Comparison of ENCODE assay signal across 14 cellular contexts in genomic region chr10:116669832-116670644, GRCh38. TPM values are rescaled to one million over a fixed set of nuclear protein-coding genes. Genes with fewer than 3 reads are reported as not detected.
DNase-seq lines count a peak whose midpoint lies in the region; FAIRE-seq and TF ChIP-seq lines count a peak whose summit lies in the region.
"Had no signal": no experiment of that assay in that cellular context is flagged by ENCODE, and none has a peak within 500 bp of the region (broad histone marks: within the 10 kb centered on the region; RNA-seq: fewer than 3 reads in every experiment).

No MANE protein-coding gene starts in this region.

- intact Hi-C loops in mammary epithelial cell (cut with micrococcal nuclease), result no loop called here

- no peak overlapping the region for H3K27ac ChIP-seq in HEK293 (ENCODE audit: extremely low read depth, low read depth, low read length)
- no peak overlapping the region for H3K27ac ChIP-seq in mammary epithelial cell (ENCODE audit: insufficient read depth, low read depth, low read length)
- H3K27ac ChIP-seq in small intestine (ENCODE audit: low read depth in 1 of 2, low read length in 1 of 2), result no peak overlapping the region
- H3K27ac ChIP-seq: uterus had no signal

- POLR2A ChIA-PET in HEK293 (lab: Yijun Ruan, JAX), result no interaction called here

- H3K9me3 ChIP-seq in HEK293 (ENCODE audit: control insufficient read depth, insufficient read depth, low read depth, low read length), result no peaks in the 10 kb centered on the region
- H3K9me3 ChIP-seq in mammary epithelial cell (replicated peaks; ENCODE audit: insufficient read depth, low read length), result no peaks in the 10 kb centered on the region
- H3K9me3 ChIP-seq in small intestine (ENCODE audit: control insufficient read depth, low read depth), result no peaks in the 10 kb centered on the region
- H3K9me3 ChIP-seq: uterus had no signal

- BruUV-seq in mammary epithelial cell (replicated peaks; lab: Mats Ljungman, UMichigan), result no TSS peak

- DNase-seq in mammary epithelial cell (no peak), iPS-NIHi7 (ENCODE audit: extremely low spot score) (peak; percentile 96), small intestine (peak; percentile 52), NCI-H2081 treated with DMSO at 0.1 percent for 48 hours (lab: John Stamatoyannopoulos, UW) (no peak), HT-29 (ENCODE audit: low spot score) (no peak), SHP77 treated with DMSO at 0.1 percent for 48 hours (lab: John Stamatoyannopoulos, UW) (no peak)
- no peak for DNase-seq in activated T-cell treated with anti-CD3 and anti-CD28 coated beads, Interleukin-2, amount 50 U/mL, for 1 hour
- DNase-seq: activated CD8-positive, alpha-beta memory T cell treated with anti-CD3 and anti-CD28 coated beads for 24 hours; naive B cell; SW 1271; uterus had no signal

- H3K9ac ChIP-seq in mammary epithelial cell (ENCODE audit: insufficient read depth, low read length), result no peak overlapping the region

- no peak for FAIRE-seq in small intestine (lab: Jason Lieb, UNC)
- FAIRE-seq: H54 had no signal

- WGBS in mammary epithelial cell (ENCODE audit: low coverage, missing lambda C conversion rate), result 12% methylated on average over 13 of the region's 41 CpGs
- 9 to 20% (median 16%) methylated on average over 35 to 41 of the region's 41 CpGs for WGBS in small intestine, 3 donors

- peak overlapping the region; percentile 71 for H2AFZ ChIP-seq in mammary epithelial cell (ENCODE audit: low read depth, low read length)

- CTCF ChIA-PET in HEK293 (lab: Yijun Ruan, JAX), result interaction anchor here (0.8 to 3.5 kb wide), 3 partner anchors 12 to 498 kb away, joined by 5 to 18 read pairs (median 5); no protein-coding TSS in a partner anchor
- CTCF ChIA-PET in mammary epithelial cell (lab: Charles Lee; ENCODE audit: low non-redundant PET), result interaction anchor here (0.7 kb wide), 1 partner anchor 112 kb away, joined by 4 read pairs; no protein-coding TSS in a partner anchor

- H3K27me3 ChIP-seq in mammary epithelial cell (ENCODE audit: insufficient read depth, low read length), result no peaks in the 10 kb centered on the region
- H3K27me3 ChIP-seq in small intestine (ENCODE audit: control insufficient read depth in 2 of 2, insufficient read depth in 2 of 2, low read length in 2 of 2), result peaks cover 0 to 1% of the 10 kb centered on the region in 2 donors
- H3K27me3 ChIP-seq: uterus had no signal

- peaks cover 0 to 38% of the 10 kb centered on the region in 2 experiments; a peak in 1 of 3 replicates for H3K36me3 ChIP-seq in HEK293 (ENCODE audit: control insufficient read depth in 2 of 2, insufficient read depth in 1 of 2, low read length in 2 of 2)
- H3K36me3 ChIP-seq in mammary epithelial cell (ENCODE audit: insufficient read depth, low read length), result no peaks in the 10 kb centered on the region
- no peaks in the 10 kb centered on the region for H3K36me3 ChIP-seq in small intestine (ENCODE audit: control insufficient read depth in 2 of 2, insufficient read depth in 2 of 2, low read length in 2 of 2)
- H3K36me3 ChIP-seq: uterus had no signal

- no peaks in the 10 kb centered on the region for H4K20me1 ChIP-seq in mammary epithelial cell (ENCODE audit: insufficient read depth, low read length)

- dilution Hi-C loops in mammary epithelial cell (cut with HindIII; ENCODE audit: low sequenced_read_pairs), result no loop called here

- H3K4me1 ChIP-seq in HEK293 (ENCODE audit: control insufficient read depth, insufficient read depth, low read length) (peaks cover 3% of the 10 kb centered on the region; the same call in 1 of the 2 replicates), mammary epithelial cell (ENCODE audit: insufficient read depth, low read length) (peaks cover 17% of the 10 kb centered on the region), small intestine (ENCODE audit: control insufficient read depth in 2 of 2, insufficient read depth in 1 of 2, low read depth in 1 of 2, low read length in 1 of 2) (no peaks in the 10 kb centered on the region)
- H3K4me1 ChIP-seq: uterus had no signal

- in situ Hi-C loops in mammary epithelial cell (cut with MboI; ENCODE audit: low sequenced_read_pairs in 2 of 2), result no loop called here

- no peaks in the 10 kb centered on the region for H3K79me2 ChIP-seq in mammary epithelial cell (ENCODE audit: insufficient read depth, low read length)

- no peak for TF ChIP-seq CTCF in HEK293 (tag by site-specific recombination; IDR thresholded peaks at IDR 0.05)
- no peak for TF ChIP-seq CTCF in mammary epithelial cell (conservative IDR thresholded peaks at IDR 0.05 in 1 of 2, IDR thresholded peaks at IDR 0.05 in 1 of 2; ENCODE audit: extremely low read depth in 1 of 2, insufficient read depth in 1 of 2, low read depth in 1 of 2, low read length in 2 of 2)

- peak overlapping the region; percentile 70 for H3K4me2 ChIP-seq in mammary epithelial cell (ENCODE audit: insufficient read depth, low read depth, low read length)

- peak overlapping the region; percentile 32 for H3K4me3 ChIP-seq in HEK293 (ENCODE audit: low read depth, low read length)
- peak overlapping the region in 2 of 3 experiments; percentile 21 to 31 for H3K4me3 ChIP-seq in mammary epithelial cell (replicated peaks in 1 of 3; ENCODE audit: insufficient read depth in 1 of 3, low read depth in 2 of 3, low read length in 3 of 3)
- peak overlapping the region in 1 of 2 donors; percentile 24 for H3K4me3 ChIP-seq in small intestine (ENCODE audit: low read depth in 1 of 2, low read length in 2 of 2)

TF ChIP-seq in HEK293, 187 proteins besides CTCF, POLR2A, EP300 and RAD21:
- TF ChIP-seq SP2 (tag by site-specific recombination; IDR thresholded peaks at IDR 0.05) (no peak), ZSCAN4 (tag by site-specific recombination; IDR thresholded peaks at IDR 0.05) (no peak), ZBTB10 (tag by site-specific recombination; IDR thresholded peaks at IDR 0.05) (no peak), AEBP2 (tag by site-specific recombination; IDR thresholded peaks at IDR 0.05; ENCODE audit: borderline replicate concordance) (no peak), SP3 (tag by site-specific recombination; IDR thresholded peaks at IDR 0.05) (no peak), ZNF157 (tag by site-specific recombination; IDR thresholded peaks at IDR 0.05) (no peak), TCF7L2 (IDR thresholded peaks at IDR 0.05; ENCODE audit: borderline replicate concordance, low read depth, low read length) (no peak), ZNF529 (tag by site-specific recombination; IDR thresholded peaks at IDR 0.05; ENCODE audit: insufficient replicate concordance) (no peak)

RNA-seq across cellular contexts. Expression of gene PNLIPRP2, which starts 49.3 kb away (rescaled TPM):
- not detected for total RNA-seq in mammary epithelial cell
- polyA plus RNA-seq in mammary epithelial cell (not detected), small intestine (10 to 100 TPM; 51.9 to 92.8 (median 53.6) TPM)
- polyA minus RNA-seq in mammary epithelial cell, result not detected
- total RNA-seq in HT-29 (2014; rRNA removed; shearing (Covaris generic)), result not detected in 2 replicates
- total RNA-seq: fibroblast of lung, uterus had no signal
- polyA plus RNA-seq: fibroblast of lung had no signal

Comparison
In these comparisons a context has a peak if more than half of its experiments do, and no peak if none do; other contexts are left out.
1. DNase-seq: peak in iPS-NIHi7 (single experiment) and small intestine (single experiment); none in mammary epithelial cell (single experiment), NCI-H2081 treated with DMSO at 0.1 percent for 48 hours (single experiment), activated T-cell treated with anti-CD3 and anti-CD28 coated beads, Interleukin-2, amount 50 U/mL, for 1 hour (single experiment), HT-29 (single experiment) and SHP77 treated with DMSO at 0.1 percent for 48 hours (single experiment).